In genomic region chr19:42376177-42376555, GRCh38 we compare ENCODE assay signal across 9 cellular contexts. TPM values are rescaled to one million over a fixed set of nuclear protein-coding genes. Genes with fewer than 3 reads are reported as not detected.
"Had no signal": no experiment of that assay in that cellular context is flagged by ENCODE, and none has a peak within 500 bp of the region (broad histone marks: within the 10 kb centered on the region; RNA-seq: fewer than 3 reads in every experiment).

No MANE protein-coding gene starts in this region.

- H3K4me3 Mint-ChIP-seq: GM23338, H9, HFFc6 had no signal

- H3K4me3 ChIP-seq: GM23248, GM23338, HAP-1 had no signal

- H3K4me1 ChIP-seq: HAP-1 had no signal

- H3K9ac ChIP-seq: GM23248 had no signal

- H2AFZ ChIP-seq: GM23248, GM23338 had no signal

- H3K27ac Mint-ChIP-seq: GM23338, HFFc6 had no signal

- H3K4me2 ChIP-seq: GM23338 had no signal

- DNase-seq: GM23248, GOT3, H7, H9, HCEC 1CT, HFFc6 had no signal

- H3K27ac ChIP-seq: GM23248 had no signal

- ATAC-seq: GM23338, HCT116 had no signal

- H3K9me3 ChIP-seq: HAP-1 had no signal

- H3K9me3 Mint-ChIP-seq: H9, HFFc6 had no signal

RNA-seq across cellular contexts. Expression of gene CNFN, which starts 13.9 kb away (rescaled TPM):
- total RNA-seq: GM23248 had no signal
